Comparison of ENCODE assay signal across 8 cellular contexts in the genomic region with DNA sequence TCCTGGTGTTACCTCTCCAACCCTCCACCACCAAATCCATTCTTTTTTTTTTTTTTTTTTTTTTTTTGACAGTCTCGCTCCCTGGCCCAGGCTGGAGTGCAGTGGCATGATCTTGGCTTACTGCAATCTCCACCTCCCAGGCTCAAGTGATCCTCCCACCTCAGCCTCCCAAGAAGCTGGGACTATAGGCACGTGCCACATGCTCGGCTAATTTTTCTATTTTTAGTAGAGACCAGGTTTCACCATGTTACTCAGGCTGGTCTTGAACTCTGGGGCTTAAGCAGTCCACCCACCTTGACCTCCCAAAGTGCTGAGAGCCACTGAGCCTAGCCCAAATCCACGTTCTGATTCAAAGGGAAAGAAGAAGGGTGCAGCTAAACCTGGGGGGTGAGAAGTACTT. TPM values are rescaled to one million over a fixed set of nuclear protein-coding genes. Genes with fewer than 3 reads are reported as not detected.
DNase-seq lines count a peak whose midpoint lies in the region; FAIRE-seq and TF ChIP-seq lines count a peak whose summit lies in the region.
"Not testable (repeated sequence)": the region's sequence is repeated elsewhere in the genome, so short reads cannot be mapped to it uniquely, and the experiment has no call there.

No MANE protein-coding gene starts in this region.

- not testable (repeated sequence) for BruUV-seq in endothelial cell of umbilical vein (replicated peaks; lab: Mats Ljungman, UMichigan)

- POLR2A ChIA-PET in BJ (lab: Charles Lee); endothelial cell of umbilical vein (lab: Charles Lee): not testable (repeated sequence)

- not testable (repeated sequence) for H3K27ac ChIP-seq in KMS-11
- peak overlapping the region; percentile 30 for H3K27ac ChIP-seq in angular gyrus (ENCODE audit: low read depth, low read length)
- H3K27ac ChIP-seq in endothelial cell of umbilical vein (ENCODE audit: insufficient read depth, low read depth, low read length), result peak overlapping the region; percentile 18
- H3K27ac ChIP-seq in right atrium auricular region, result peak overlapping the region; percentile 97 to 100
- peak overlapping the region in 19 of 21 experiments; percentile 90 to 100 (median 98) for H3K27ac ChIP-seq in skin epidermis
- peak overlapping the region; percentile 97 to 99 for H3K27ac ChIP-seq in uterus

- peaks cover 88% of the 10 kb centered on the region for H3K79me2 ChIP-seq in KMS-11 (ENCODE audit: insufficient read depth, low read depth)
- peaks cover 90% of the 10 kb centered on the region for H3K79me2 ChIP-seq in endothelial cell of umbilical vein (ENCODE audit: control insufficient read depth, insufficient read depth, low read length)

- H2AFZ ChIP-seq in KMS-11 (ENCODE audit: low read depth); endothelial cell of umbilical vein (ENCODE audit: low read depth, low read length): not testable (repeated sequence)

- not testable (repeated sequence) for TF ChIP-seq POLR2A in endothelial cell of umbilical vein (IDR thresholded peaks at IDR 0.05; ENCODE audit: low read depth, low read length); uterus (IDR thresholded peaks at IDR 0.05)

- H3K4me1 ChIP-seq in KMS-11 (ENCODE audit: low read depth, poor library complexity, severe bottlenecking) (peaks cover 98% of the 10 kb centered on the region), endothelial cell of umbilical vein (ENCODE audit: control insufficient read depth, extremely low read depth, insufficient read depth, low read length) (peaks cover 75% of the 10 kb centered on the region), right atrium auricular region (peaks cover 0 to 97% of the 10 kb centered on the region in 2 donors), uterus (peaks cover 35 to 40% of the 10 kb centered on the region in 2 donors)

- intact Hi-C loops in endothelial cell of umbilical vein (cut with micrococcal nuclease), result loop anchor here (5.0 kb wide), 1 partner anchor 381 kb away; the partner anchor contains the start of gene MEF2D
- intact Hi-C loops in uterus (cut with DNase I; ENCODE audit: low total_unique reads), result not testable (repeated sequence)

- H3K4me3 ChIP-seq in BJ (ENCODE audit: low read depth, low read length), result peak overlapping the region; percentile 40
- H3K4me3 ChIP-seq in KMS-11 (IDR thresholded peaks at IDR 0.05; ENCODE audit: insufficient read depth, low read depth, low read length); endothelial cell of umbilical vein (replicated peaks in 1 of 3; ENCODE audit: insufficient read depth in 1 of 3, low read depth in 1 of 3, low read length in 3 of 3): not testable (repeated sequence)
- H3K4me3 ChIP-seq in right atrium auricular region, result peak overlapping the region in 1 of 2 donors; percentile 89
- H3K4me3 ChIP-seq in skin epidermis, result peak overlapping the region in 4 of 7 experiments; percentile 3 to 100 (median 56)
- H3K4me3 ChIP-seq in uterus, result peak overlapping the region; percentile 3 to 39

- not testable (repeated sequence) for H3K9me3 ChIP-seq in endothelial cell of umbilical vein (replicated peaks; ENCODE audit: control insufficient read depth, insufficient read depth, low read length); right atrium auricular region; uterus

- dilution Hi-C loops in endothelial cell of umbilical vein (cut with MboI; ENCODE audit: extremely low pct_ligation_motif_present, low sequenced_read_pairs), result not testable (repeated sequence)

- H3K36me3 ChIP-seq in BJ (ENCODE audit: control insufficient read depth, insufficient read depth, low read length); KMS-11 (ENCODE audit: insufficient read depth); endothelial cell of umbilical vein (ENCODE audit: control insufficient read depth in 2 of 2, extremely low read depth in 1 of 2, insufficient read depth in 2 of 2, low read length in 2 of 2); right atrium auricular region; uterus: not testable (repeated sequence)

- not testable (repeated sequence) for H3K27me3 ChIP-seq in BJ (ENCODE audit: control insufficient read depth, insufficient read depth, low read length); KMS-11 (ENCODE audit: insufficient read depth, low read depth); endothelial cell of umbilical vein (ENCODE audit: control insufficient read depth in 2 of 2, insufficient read depth in 2 of 2, low read length in 2 of 2); right atrium auricular region; uterus

- not testable (repeated sequence) for DNase-seq in BJ (ENCODE audit: low read depth); endothelial cell of umbilical vein (ENCODE audit: low read depth, low spot score); right atrium auricular region (ENCODE audit: low spot score); uterus
- DNase-seq in myocyte (ENCODE audit: low read depth), result peak; percentile 73

- H3K9ac ChIP-seq in KMS-11; endothelial cell of umbilical vein (replicated peaks; ENCODE audit: extremely low read depth, insufficient read depth, low read length): not testable (repeated sequence)

- H3K9me1 ChIP-seq in endothelial cell of umbilical vein (replicated peaks; ENCODE audit: control insufficient read depth, extremely low read depth, insufficient read depth, low read length), result not testable (repeated sequence)

- H3K4me2 ChIP-seq in KMS-11, result peak overlapping the region; percentile 3; the same call in 1 of the 2 replicates
- H3K4me2 ChIP-seq in endothelial cell of umbilical vein (ENCODE audit: insufficient read depth, low read length), result not testable (repeated sequence)

- not testable (repeated sequence) for H4K20me1 ChIP-seq in KMS-11 (ENCODE audit: insufficient read depth); endothelial cell of umbilical vein (replicated peaks; ENCODE audit: control insufficient read depth, extremely low read depth, insufficient read depth, low read length)

- CTCF ChIA-PET in BJ (lab: Yijun Ruan, JAX), result interaction anchor here (11.1 to 33.9 kb wide), 2 partner anchors 8 to 24 kb away, joined by 113 to 983 read pairs; no protein-coding TSS in a partner anchor
- CTCF ChIA-PET in endothelial cell of umbilical vein (lab: Charles Lee), result interaction anchor here (5.9 to 13.3 kb wide), 2 partner anchors 8 to 22 kb away, joined by 51 to 283 read pairs; no protein-coding TSS in a partner anchor

- FAIRE-seq in endothelial cell of umbilical vein (lab: Jason Lieb, UNC), result not testable (repeated sequence)

- TF ChIP-seq CTCF in BJ (IDR thresholded peaks at IDR 0.05; ENCODE audit: insufficient read depth, low read depth, low read length); KMS-11 (conservative IDR thresholded peaks at IDR 0.05; ENCODE audit: low read depth, low read length); endothelial cell of umbilical vein (IDR thresholded peaks at IDR 0.05; ENCODE audit: extremely low read depth in 1 of 2, insufficient read depth in 1 of 2, low read depth in 1 of 2, low read length in 2 of 2); right atrium auricular region (IDR thresholded peaks at IDR 0.05); uterus (IDR thresholded peaks at IDR 0.05): not testable (repeated sequence)

RNA-seq across cellular contexts. Expression of gene LMNA, which starts 6.5 kb away (rescaled TPM):
- polyA plus RNA-seq in BJ (2011; rRNA removed), result 537 and 840 TPM in 2 replicates
- 412 and 437 TPM in 2 replicates for polyA minus RNA-seq in BJ (2011; rRNA and poly(A)+ RNA removed)
- 715 and 742 TPM in 2 replicates for total RNA-seq in endothelial cell of umbilical vein
- 371 and 461 TPM in 2 replicates for polyA plus RNA-seq in endothelial cell of umbilical vein
- polyA plus RNA-seq in endothelial cell of umbilical vein (2011; cell fraction: cytosol; rRNA removed), result 321 and 340 TPM in 2 replicates
- polyA plus RNA-seq in endothelial cell of umbilical vein (2011; cell fraction: nucleus; rRNA removed), result 623 and 650 TPM in 2 replicates
- polyA plus RNA-seq in endothelial cell of umbilical vein (2012), result 280 and 286 TPM in 2 replicates
- 205 and 294 TPM in 2 replicates for polyA minus RNA-seq in endothelial cell of umbilical vein
- polyA minus RNA-seq in endothelial cell of umbilical vein (2011; cell fraction: cytosol; rRNA and poly(A)+ RNA removed), result 389 TPM
- 132 and 240 TPM in 2 replicates for polyA minus RNA-seq in endothelial cell of umbilical vein (2011; cell fraction: nucleus; rRNA and poly(A)+ RNA removed)
- total RNA-seq in right atrium auricular region, result 100 to 1,000 TPM; 258 to 273 TPM
- 1,328 and 1,573 TPM in 2 replicates for total RNA-seq in myocyte
- polyA plus RNA-seq in myocyte (2012), result 603 TPM
- total RNA-seq in uterus, result 100 to 1,000 TPM; 245 to 533 (median 373) TPM

RNA-seq across cellular contexts. Expression of gene SEMA4A, which starts 32.4 kb away (rescaled TPM):
- polyA plus RNA-seq in BJ (2011; rRNA removed) (0.49 and 0.77 TPM in 2 replicates), endothelial cell of umbilical vein (0.97 and 1.5 TPM in 2 replicates)
- 0.19 and 0.82 TPM in 2 replicates for polyA minus RNA-seq in BJ (2011; rRNA and poly(A)+ RNA removed)
- total RNA-seq in endothelial cell of umbilical vein (1.5 and 1.6 TPM in 2 replicates), right atrium auricular region (1 to 10 TPM; 2.0 to 4.2 TPM), myocyte (1.0 and 1.6 TPM in 2 replicates), uterus (1 to 10 TPM in 3 of 4 donors, not detected in 1; 3.1 to 8.2 (median 4.1) TPM)
- 0.43 and 0.76 TPM in 2 replicates for polyA plus RNA-seq in endothelial cell of umbilical vein (2011; cell fraction: cytosol; rRNA removed)
- 6.6 and 7.8 TPM in 2 replicates for polyA plus RNA-seq in endothelial cell of umbilical vein (2011; cell fraction: nucleus; rRNA removed)
- 0.68 and 1.1 TPM in 2 replicates for polyA plus RNA-seq in endothelial cell of umbilical vein (2012)
- 1.1 TPM in 2 replicates for polyA minus RNA-seq in endothelial cell of umbilical vein
- 6.5 TPM for polyA minus RNA-seq in endothelial cell of umbilical vein (2011; cell fraction: cytosol; rRNA and poly(A)+ RNA removed)
- polyA minus RNA-seq in endothelial cell of umbilical vein (2011; cell fraction: nucleus; rRNA and poly(A)+ RNA removed), result 1.3 and 1.7 TPM in 2 replicates
- polyA plus RNA-seq in myocyte (2012), result 1.1 TPM

RNA-seq across cellular contexts. Expression of gene MEX3A, which starts 38.7 kb away (rescaled TPM):
- polyA plus RNA-seq in BJ (2011; rRNA removed) (1.9 TPM in 2 replicates), endothelial cell of umbilical vein (20.2 and 22.0 TPM in 2 replicates)
- 1.8 and 2.4 TPM in 2 replicates for polyA minus RNA-seq in BJ (2011; rRNA and poly(A)+ RNA removed)
- total RNA-seq in endothelial cell of umbilical vein (23.6 and 26.6 TPM in 2 replicates), right atrium auricular region (under 1 TPM; 0.15 to 0.47 TPM), myocyte (3.2 and 4.5 TPM in 2 replicates), uterus (10 to 100 TPM in 1 of 4 donors, 1 to 10 TPM in 1, under 1 TPM in 2; 0.29 to 13.3 (median 2.0) TPM)
- polyA plus RNA-seq in endothelial cell of umbilical vein (2011; cell fraction: cytosol; rRNA removed), result 14.0 and 16.6 TPM in 2 replicates
- polyA plus RNA-seq in endothelial cell of umbilical vein (2011; cell fraction: nucleus; rRNA removed), result 17.9 and 22.9 TPM in 2 replicates
- 14.7 and 16.6 TPM in 2 replicates for polyA plus RNA-seq in endothelial cell of umbilical vein (2012)
- polyA minus RNA-seq in endothelial cell of umbilical vein, result 26.8 and 30.9 TPM in 2 replicates
- 3.7 TPM for polyA minus RNA-seq in endothelial cell of umbilical vein (2011; cell fraction: cytosol; rRNA and poly(A)+ RNA removed)
- polyA minus RNA-seq in endothelial cell of umbilical vein (2011; cell fraction: nucleus; rRNA and poly(A)+ RNA removed), result 10.9 and 12.6 TPM in 2 replicates
- polyA plus RNA-seq in myocyte (2012), result 6.5 TPM
